ENCODE assay signal across 6 cellular contexts in the genomic region with DNA sequence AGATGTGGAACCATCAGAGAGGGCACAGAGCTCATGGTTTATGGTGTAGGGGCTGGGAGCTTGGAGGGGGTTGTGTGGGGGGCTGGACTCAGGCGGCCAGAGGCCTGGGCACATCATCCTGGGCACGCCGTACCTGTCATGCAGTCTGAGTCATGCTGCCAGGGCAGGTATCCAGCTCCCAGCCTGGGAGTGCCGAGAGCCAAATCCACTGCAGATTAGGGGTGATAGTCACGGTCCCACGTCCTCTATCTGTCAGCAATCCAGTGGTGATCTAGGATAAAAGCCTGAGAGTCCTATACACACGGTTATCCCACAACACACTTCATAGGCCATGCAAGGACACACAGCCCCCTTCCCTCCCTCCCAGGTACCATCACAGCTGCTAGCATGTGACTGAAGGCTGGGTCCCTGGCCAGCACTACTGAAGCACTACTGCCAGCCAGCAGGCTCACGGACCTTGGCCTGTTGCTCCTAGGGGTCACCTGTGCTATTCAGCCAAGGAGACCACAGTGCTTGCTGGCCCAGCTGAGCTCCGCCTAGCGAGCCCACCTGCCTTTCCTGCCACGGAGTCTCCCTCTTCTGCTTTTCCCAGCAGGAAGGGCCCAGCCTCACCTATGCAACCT. TPM values are rescaled to one million over a fixed set of nuclear protein-coding genes. Genes with fewer than 3 reads are reported as not detected.
DNase-seq lines count a peak whose midpoint lies in the region; ATAC-seq, FAIRE-seq and TF ChIP-seq lines count a peak whose summit lies in the region.
"Not testable (repeated sequence)": the region's sequence is repeated elsewhere in the genome, so short reads cannot be mapped to it uniquely, and the experiment has no call there.

No MANE protein-coding gene starts in this region.

- not testable (repeated sequence) for TF ChIP-seq POLR2A in K562 (conservative IDR thresholded peaks at IDR 0.05); esophagus squamous epithelium (IDR thresholded peaks at IDR 0.05)

- H3K4me2 ChIP-seq in K562 (ENCODE audit: insufficient read depth, low read length), result not testable (repeated sequence)

- H3K4me3 ChIP-seq in K562, esophagus squamous epithelium: not testable (repeated sequence)

- not testable (repeated sequence) for BruUV-seq in K562 (replicated peaks; lab: Mats Ljungman, UMichigan)

- ATAC-seq in K562, left cardiac atrium: not testable (repeated sequence)

- not testable (repeated sequence) for DNase-seq in RWPE1 (ENCODE audit: low spot score); K562 (ENCODE audit: extremely low read depth in 1 of 4, low spot score in 3 of 4); esophagus squamous epithelium (lab: John Stamatoyannopoulos, UW)
- DNase-seq in left cardiac atrium (peak; percentile 19), islet precursor cell (peak; percentile 41), pons (ENCODE audit: low spot score) (peak; percentile 0)

- FAIRE-seq in K562 (lab: Jason Lieb, UNC), result not testable (repeated sequence)

- not testable (repeated sequence) for TF ChIP-seq EP300 in K562 (IDR thresholded peaks at IDR 0.05; ENCODE audit: low read length)

- H3K27ac ChIP-seq in RWPE1, result peak overlapping the region; percentile 54
- H3K27ac ChIP-seq in K562 (ENCODE audit: extremely low read depth, low read depth, low read length), result not testable (repeated sequence)
- H3K27ac ChIP-seq in esophagus squamous epithelium, result peak overlapping the region; percentile 4 to 58 (median 36)

- POLR2A ChIA-PET in RWPE1 (lab: Yijun Ruan, JAX; ENCODE audit: low non-redundant PET); K562 (lab: Yijun Ruan, JAX): not testable (repeated sequence)

- H3K36me3 ChIP-seq in K562 (ENCODE audit: control insufficient read depth, insufficient read depth, low read length), result not testable (repeated sequence)
- H3K36me3 ChIP-seq in esophagus squamous epithelium, result peaks cover 0 to 18% (median 0%) of the 10 kb centered on the region in 3 donors

- H3K9me3 ChIP-seq in K562 (replicated peaks; ENCODE audit: control insufficient read depth, insufficient read depth, low read depth, low read length); esophagus squamous epithelium: not testable (repeated sequence)

- peaks cover 0 to 14% of the 10 kb centered on the region in 2 experiments; a peak in 2 of 5 replicates for H3K4me1 ChIP-seq in K562 (replicated peaks in 1 of 2; ENCODE audit: control insufficient read depth in 2 of 2, insufficient read depth in 2 of 2, low read length in 2 of 2)
- peaks cover 4 to 20% (median 11%) of the 10 kb centered on the region in 3 donors for H3K4me1 ChIP-seq in esophagus squamous epithelium

- not testable (repeated sequence) for H3K27me3 ChIP-seq in K562 (ENCODE audit: control insufficient read depth in 2 of 2, insufficient read depth in 2 of 2, low read length in 2 of 2); esophagus squamous epithelium

- CTCF ChIA-PET in RWPE1 (lab: Yijun Ruan, JAX); K562 (lab: Yijun Ruan, JAX; ENCODE audit: low intra/inter-chr PET ratio): not testable (repeated sequence)

- not testable (repeated sequence) for H2AFZ ChIP-seq in K562 (ENCODE audit: low read depth, low read length)

- 71% methylated on average over 3 of the region's 11 CpGs for WGBS in K562 (ENCODE audit: insufficient coverage, low coverage, missing lambda C conversion rate)
- WGBS in esophagus squamous epithelium, 2 donors, result 100% methylated on average over 2 of the region's 11 CpGs; no CpG with 5 or more reads in 1 of the 2 donors

- not testable (repeated sequence) for H3K9ac ChIP-seq in K562 (ENCODE audit: insufficient read depth in 1 of 2, low read depth in 2 of 2, low read length in 2 of 2)

- H4K20me1 ChIP-seq in K562 (replicated peaks; ENCODE audit: control insufficient read depth, insufficient read depth, low read length), result not testable (repeated sequence)

- H3K9me1 ChIP-seq in K562 (ENCODE audit: control insufficient read depth, insufficient read depth, low read length), result not testable (repeated sequence)

- in situ Hi-C loops in K562 (cut with MboI), result loop anchor here (10.0 to 25.0 kb wide), 2 partner anchors 1862 to 1999 kb away; no protein-coding TSS in a partner anchor

- not testable (repeated sequence) for TF ChIP-seq CTCF in RWPE1 (conservative IDR thresholded peaks at IDR 0.05; ENCODE audit: low read depth); K562 (IDR thresholded peaks at IDR 0.05 in 2 of 3, conservative IDR thresholded peaks at IDR 0.05 in 1 of 3; ENCODE audit: insufficient read depth in 2 of 3, low read depth in 1 of 3, low read length in 3 of 3); esophagus squamous epithelium (IDR thresholded peaks at IDR 0.05)

- not testable (repeated sequence) for H3K79me2 ChIP-seq in K562 (ENCODE audit: control insufficient read depth, insufficient read depth, low read length)

- intact Hi-C loops in K562 (cut with micrococcal nuclease); esophagus squamous epithelium (cut with DNase I); left cardiac atrium (cut with DNase I): not testable (repeated sequence)

- TF ChIP-seq RAD21 in K562 (CRISPR knock-in tag; conservative IDR thresholded peaks at IDR 0.05 in 1 of 2, IDR thresholded peaks at IDR 0.05 in 1 of 2), result not testable (repeated sequence)

TF ChIP-seq in K562, 482 proteins besides CTCF, POLR2A, EP300 and RAD21:
- 0 out of 2 replicates have a peak, but pooled peaks have one; percentile 23 for TF ChIP-seq POLR2G (IDR thresholded peaks at IDR 0.05; ENCODE audit: low read depth, low read length)

RNA-seq across cellular contexts. Expression of a gene that starts 45.8 kb away (rescaled TPM):
- 8.5 and 32.2 TPM in 2 replicates for total RNA-seq in K562 (2011; cell fraction: chromatin; rRNA removed; ENCODE audit: low replicate concordance)
- total RNA-seq in K562 (2011; cell fraction: nucleolus; rRNA removed), result 4.3 and 5.4 TPM in 2 replicates
- total RNA-seq in K562 (2011; cell fraction: nucleoplasm; rRNA removed), result 17.6 and 27.0 TPM in 2 replicates
- 6.4 and 7.0 TPM in 2 replicates for total RNA-seq in K562 (2014; rRNA removed)
- total RNA-seq in K562 (2014; rRNA removed; fragmentation: Illumina TruSeq; extraction: Trizol), result 4.0 and 4.4 TPM in 2 replicates
- total RNA-seq in K562 (2015; rRNA removed; fragmentation: Illumina TruSeq; extraction: Trizol), result 4.9 and 5.8 TPM in 2 replicates
- 2.6 and 3.2 TPM in 2 replicates for total RNA-seq in K562 (2021)
- 5.7 and 6.8 TPM in 2 replicates for polyA plus RNA-seq in K562 (2011; rRNA removed)
- polyA plus RNA-seq in K562 (2011; cell fraction: cytosol; rRNA removed), result 0.72 and 1.5 TPM in 2 replicates
- polyA plus RNA-seq in K562 (2011; cell fraction: nucleus; rRNA removed), result 13.4 and 13.7 TPM in 2 replicates
- polyA plus RNA-seq in K562 (2012), result 4.4 and 8.5 TPM in 2 replicates
- 6.7 and 7.0 TPM in 2 replicates for polyA plus RNA-seq in K562 (2014; fragmentation: Illumina TruSeq; extraction: Trizol)
- polyA plus RNA-seq in K562 (2014; fragmentation: Nextera tagmentation; extraction: Ambion mirVana), result 1 to 10 TPM; 1.1 to 1.2 TPM
- 7.9 and 11.4 TPM in 2 replicates for polyA plus RNA-seq in K562 (2014; rRNA removed)
- polyA minus RNA-seq in K562 (2011; rRNA and poly(A)+ RNA removed), result 4.3 and 4.4 TPM in 2 replicates
- polyA minus RNA-seq in K562 (2011; cell fraction: cytosol; rRNA and poly(A)+ RNA removed), result 0.18 and 0.29 TPM in 2 replicates
- polyA minus RNA-seq in K562 (2011; cell fraction: nucleus; rRNA and poly(A)+ RNA removed), result 4.0 and 5.3 TPM in 2 replicates
- total RNA-seq in esophagus squamous epithelium, result 10 to 100 TPM in 2 of 4 donors, 1 to 10 TPM in 2; 3.4 to 23.1 (median 11.6) TPM
- under 1 TPM; 0.92 to 0.97 TPM for total RNA-seq in left cardiac atrium
